22 cellular contexts compared by ENCODE assay signal in the genomic region with DNA sequence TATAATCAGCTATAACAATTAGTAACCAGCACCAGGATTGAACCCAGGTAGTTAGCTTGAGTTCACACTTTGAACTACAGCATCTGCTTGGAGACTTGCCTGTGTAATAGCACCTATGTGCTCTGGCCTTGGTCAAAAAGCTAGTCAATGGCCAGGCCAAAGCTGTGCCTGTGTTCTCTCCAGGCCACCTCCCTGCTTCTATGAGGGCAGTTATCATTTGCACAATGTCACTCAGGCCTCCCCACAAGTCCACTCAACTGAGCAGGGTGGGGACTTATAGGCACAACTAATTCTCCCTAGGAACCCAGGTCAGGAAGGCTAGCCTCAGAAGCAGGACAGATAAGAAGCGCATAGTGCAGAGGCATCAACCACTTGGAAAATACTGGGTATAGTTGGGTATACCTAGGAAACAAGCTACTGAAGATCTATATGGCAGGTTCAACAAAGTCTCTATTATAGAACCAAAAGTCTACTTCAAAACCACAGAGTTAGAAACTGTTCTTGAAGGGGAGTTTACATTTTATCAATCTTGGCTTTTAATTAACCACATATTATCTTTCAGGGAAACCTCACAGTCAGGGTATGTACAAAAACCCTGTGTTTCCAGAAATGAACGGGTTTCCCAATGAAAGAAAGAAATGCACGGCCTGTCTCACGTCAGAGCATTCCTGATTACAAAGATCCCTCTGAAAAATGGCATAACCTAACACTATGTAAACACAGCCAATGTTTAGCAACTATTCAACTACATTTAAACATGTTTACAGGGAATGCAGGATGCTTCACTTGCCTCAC.
DNase-seq lines count a peak whose midpoint lies in the region; ATAC-seq and TF ChIP-seq lines count a peak whose summit lies in the region.
"Had no signal": no experiment of that assay in that cellular context is flagged by ENCODE, and none has a peak within 500 bp of the region (broad histone marks: within the 10 kb centered on the region; RNA-seq: fewer than 3 reads in every experiment).

No MANE protein-coding gene starts in this region.

- TF ChIP-seq CTCF in cardiac fibroblast (IDR thresholded peaks at IDR 0.05; ENCODE audit: low read depth, low read length) (no peak), progenitor cell of endocrine pancreas (IDR thresholded peaks at IDR 0.05; ENCODE audit: unreplicated experiment) (no peak)

- DNase-seq in DMS153 treated with DMSO at 0.1 percent for 48 hours (lab: John Stamatoyannopoulos, UW; ENCODE audit: unreplicated experiment) (peak; percentile 19), DMS153 (lab: John Stamatoyannopoulos, UW) (no peak), NCI-H345 (lab: John Stamatoyannopoulos, UW) (peak; percentile 34), cardiac fibroblast (ENCODE audit: low read depth in 2 of 2) (peak; percentile 38 to 80), progenitor cell of endocrine pancreas (ENCODE audit: low spot score, unreplicated experiment) (no peak), NCI-H187 treated with DMSO at 0.1 percent for 48 hours (lab: John Stamatoyannopoulos, UW) (no peak), left ventricle myocardium superior (no peak)
- DNase-seq: activated CD4-positive, alpha-beta T cell treated with anti-CD3 and anti-CD28 coated beads for 1 hour; activated naive CD8-positive, alpha-beta T cell treated with anti-CD3 and anti-CD28 coated beads, Interleukin-2, amount 10 ng/mL, durations not matched to agents 7 days and 5 days; GF-D8; HFFc6; natural killer cell; NCI-H1092; stimulated activated naive CD8-positive, alpha-beta T cell treated with anti-CD3 and anti-CD28 coated beads, Interleukin-15, Interleukin-2, amounts not matched to agents 100 U/mL and 50 U/mL, for 24 hours had no signal

- intact Hi-C loops in left ventricle myocardium superior (cut with micrococcal nuclease) = no loop called here

- H3K9me3 Mint-ChIP-seq in progenitor cell of endocrine pancreas (ENCODE audit: low read depth) = no peaks in the 10 kb centered on the region
- H3K9me3 Mint-ChIP-seq: activated naive CD8-positive, alpha-beta T cell treated with anti-CD3 and anti-CD28 coated beads, Interleukin-2, amount 10 ng/mL, durations not matched to agents 7 days and 5 days; activated T-helper 2 cell treated with anti-CD3 and anti-CD28 coated beads, Interferon-gamma antibody, Interleukin-2, Interleukin-4, amounts not matched to agents 10 μg/mL and 5 μg/mL and 100 μg/mL, durations not matched to agents 14 hours and 24 hours and 36 hours; dendritic cell treated with granulocyte-macrophage colony-stimulating factor and Interleukin-4, amounts not matched to agents 40 ng/mL and 50 ng/mL, for 4 days; HFFc6; natural killer cell had no signal

- no peak overlapping the region for H3K4me3 Mint-ChIP-seq in progenitor cell of endocrine pancreas (ENCODE audit: low read depth)
- H3K4me3 Mint-ChIP-seq: activated naive CD8-positive, alpha-beta T cell treated with anti-CD3 and anti-CD28 coated beads, Interleukin-2, amount 10 ng/mL, durations not matched to agents 7 days and 5 days; dendritic cell treated with granulocyte-macrophage colony-stimulating factor and Interleukin-4, amounts not matched to agents 40 ng/mL and 50 ng/mL, for 4 days; HFFc6; natural killer cell had no signal

- no peaks in the 10 kb centered on the region for H3K27me3 Mint-ChIP-seq in progenitor cell of endocrine pancreas
- H3K27me3 Mint-ChIP-seq: activated naive CD8-positive, alpha-beta T cell treated with anti-CD3 and anti-CD28 coated beads, Interleukin-2, amount 10 ng/mL, durations not matched to agents 7 days and 5 days; dendritic cell treated with granulocyte-macrophage colony-stimulating factor and Interleukin-4, amounts not matched to agents 40 ng/mL and 50 ng/mL, for 4 days had no signal

- peaks cover 42% of the 10 kb centered on the region for H3K4me1 Mint-ChIP-seq in progenitor cell of endocrine pancreas (ENCODE audit: low read depth)
- H3K4me1 Mint-ChIP-seq: activated naive CD8-positive, alpha-beta T cell treated with anti-CD3 and anti-CD28 coated beads, Interleukin-2, amount 10 ng/mL, durations not matched to agents 7 days and 5 days; natural killer cell had no signal

- ATAC-seq in GM19035 (IDR thresholded peaks at IDR 0.05; ENCODE audit: unreplicated experiment) (no peak), left ventricle myocardium superior (no peak)
- ATAC-seq: gastroesophageal sphincter; natural killer cell; sciatic nerve; SK-N-SH treated with all-trans-retinoic acid at 6 μM for 48 hours; stimulated activated naive CD8-positive, alpha-beta T cell treated with anti-CD3 and anti-CD28 coated beads, Interleukin-15, Interleukin-2, amounts not matched to agents 100 U/mL and 50 U/mL, for 24 hours had no signal

- peak overlapping the region; percentile 67 for H3K27ac Mint-ChIP-seq in progenitor cell of endocrine pancreas
- H3K27ac Mint-ChIP-seq: activated naive CD8-positive, alpha-beta T cell treated with anti-CD3 and anti-CD28 coated beads, Interleukin-2, amount 10 ng/mL, durations not matched to agents 7 days and 5 days; activated T-helper 2 cell treated with anti-CD3 and anti-CD28 coated beads, Interferon-gamma antibody, Interleukin-2, Interleukin-4, amounts not matched to agents 10 μg/mL and 5 μg/mL and 100 μg/mL, durations not matched to agents 14 hours and 24 hours and 36 hours; dendritic cell treated with granulocyte-macrophage colony-stimulating factor and Interleukin-4, amounts not matched to agents 40 ng/mL and 50 ng/mL, for 4 days; HFFc6; natural killer cell had no signal

- H3K36me3 Mint-ChIP-seq in progenitor cell of endocrine pancreas (ENCODE audit: insufficient read depth) = peaks cover under 1% of the 10 kb centered on the region
- H3K36me3 Mint-ChIP-seq: activated naive CD8-positive, alpha-beta T cell treated with anti-CD3 and anti-CD28 coated beads, Interleukin-2, amount 10 ng/mL, durations not matched to agents 7 days and 5 days; natural killer cell had no signal

- H3K4me3 ChIP-seq in cardiac fibroblast (replicated peaks in 1 of 2; ENCODE audit: low read depth in 2 of 2, low read length in 2 of 2) = no peak overlapping the region
- H3K4me3 ChIP-seq: BLaER1 treated with 17β-estradiol and CSF1 and Interleukin-3, amounts not matched to agents 10 nM and 100 nM; gastroesophageal sphincter; tibial nerve had no signal

Comparison
In these comparisons a context has a peak if more than half of its experiments do, and no peak if none do; other contexts are left out.
1. DNase-seq: peak in DMS153 treated with DMSO at 0.1 percent for 48 hours (single experiment), NCI-H345 (single experiment) and cardiac fibroblast (2 of 2); none in DMS153 (single experiment), progenitor cell of endocrine pancreas (single experiment), NCI-H187 treated with DMSO at 0.1 percent for 48 hours (single experiment) and left ventricle myocardium superior (single experiment).